In the genomic region with DNA sequence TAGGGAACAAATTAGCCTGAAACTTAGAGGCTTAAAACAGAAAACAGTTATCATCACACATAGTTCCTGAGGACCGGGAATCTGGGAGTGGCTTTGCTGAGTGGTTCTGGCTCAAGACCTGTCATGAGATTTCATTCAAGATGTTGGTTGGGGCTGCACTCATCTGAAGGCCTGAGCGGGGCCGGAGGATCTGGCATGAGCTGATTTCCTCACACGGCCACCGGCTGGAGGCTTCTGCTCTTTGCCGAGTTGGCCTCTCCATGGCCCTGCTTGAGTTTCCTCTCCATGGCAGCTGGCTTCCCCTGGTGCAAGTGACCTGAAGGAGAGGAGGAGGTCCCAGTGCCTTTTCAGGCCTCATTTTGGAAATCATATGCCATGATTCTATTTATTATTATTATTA, we compare ENCODE assay signal across 26 cellular contexts.
"Had no signal": no experiment of that assay in that cellular context is flagged by ENCODE, and none has a peak within 500 bp of the region (broad histone marks: within the 10 kb centered on the region; RNA-seq: fewer than 3 reads in every experiment).

No MANE protein-coding gene starts in this region.

- DNase-seq: activated CD4-positive, alpha-beta T cell treated with anti-CD3 and anti-CD28 coated beads for 48 hours; activated CD4-positive, CD25-positive, alpha-beta regulatory T cell treated with anti-CD3 and anti-CD28 coated beads, Interleukin-2, amount 50 U/mL, for 72 hours; activated CD8-positive, alpha-beta T cell treated with anti-CD3 and anti-CD28 coated beads for 36 hours; activated naive CD4-positive, alpha-beta T cell treated with anti-CD3 and anti-CD28 coated beads, Interleukin-2, amount 50 U/mL, for 16 hours; activated naive CD8-positive, alpha-beta T cell treated with anti-CD3 and anti-CD28 coated beads, Interleukin-2, amount 10 ng/mL, durations not matched to agents 7 days and 5 days; activated T-cell treated with anti-CD3 and anti-CD28 coated beads, Interleukin-2, amount 50 U/mL, for 4 hours; anterior cingulate cortex; caudate nucleus; NCI-H1092; NCI-H1417; NCI-H2029; NCI-H2107; NCI-H2171 treated with DMSO at 0.1 percent for 48 hours; NCI-H226; NCI-H526 treated with DMSO at 0.1 percent for 48 hours; NK-92 treated with Interleukin-12 subunit alpha and Interleukin-12 subunit beta, amount 100 ng/mL, for 24 hours; OCI-M1; RPMI8226; SW 1271 had no signal

- H3K36me3 Mint-ChIP-seq: activated naive CD8-positive, alpha-beta T cell treated with anti-CD3 and anti-CD28 coated beads, Interleukin-2, amount 10 ng/mL, durations not matched to agents 7 days and 5 days had no signal

- H3K4me1 Mint-ChIP-seq: activated T-helper 17 cell treated with anti-CD3 and anti-CD28 coated beads, Interleukin-2, amount 50 U/mL, for 72 hours had no signal

- H3K4me3 Mint-ChIP-seq: activated CD8-positive, alpha-beta T cell treated with anti-CD3 and anti-CD28 coated beads for 36 hours; activated naive CD8-positive, alpha-beta T cell treated with anti-CD3 and anti-CD28 coated beads, Interleukin-2, amount 10 ng/mL, durations not matched to agents 7 days and 5 days; activated T-cell treated with anti-CD3 and anti-CD28 coated beads, Interleukin-2, amount 50 U/mL, for 4 hours; activated T-helper 17 cell treated with anti-CD3 and anti-CD28 coated beads, Interleukin-2, amount 50 U/mL, for 72 hours; T-helper 1 cell treated with Interleukin-12 subunit alpha and Interleukin-12 subunit beta and Interleukin-4 antibody, amounts not matched to agents 30 μg/mL and 1 μg/mL, for 36 hours had no signal

- H3K27ac Mint-ChIP-seq: activated CD8-positive, alpha-beta T cell treated with anti-CD3 and anti-CD28 coated beads for 36 hours; activated naive CD8-positive, alpha-beta T cell treated with anti-CD3 and anti-CD28 coated beads, Interleukin-2, amount 10 ng/mL, durations not matched to agents 7 days and 5 days; activated T-helper 17 cell treated with anti-CD3 and anti-CD28 coated beads, Interleukin-2, amount 50 U/mL, for 72 hours; T-helper 1 cell treated with Interleukin-12 subunit alpha and Interleukin-12 subunit beta and Interleukin-4 antibody, amounts not matched to agents 30 μg/mL and 1 μg/mL, for 36 hours had no signal

- H3K4me2 ChIP-seq: KMS-11 had no signal

- H3K4me3 ChIP-seq: adrenal gland, SK-N-MC had no signal

- H3K27me3 ChIP-seq: adrenal gland had no signal

- H3K9ac ChIP-seq: KMS-11 had no signal

- ATAC-seq: activated CD8-positive, alpha-beta T cell treated with anti-CD3 and anti-CD28 coated beads for 36 hours; activated T-cell treated with anti-CD3 and anti-CD28 coated beads, Interleukin-2, amount 50 U/mL, for 4 hours; activated T-helper 17 cell treated with anti-CD3 and anti-CD28 coated beads, Interleukin-2, amount 50 U/mL, for 72 hours; Panc1; Right ventricle myocardium inferior had no signal

- H3K27ac ChIP-seq: adrenal gland, KMS-11, SK-N-MC had no signal

- H3K9me3 Mint-ChIP-seq: activated CD8-positive, alpha-beta T cell treated with anti-CD3 and anti-CD28 coated beads for 36 hours; activated naive CD8-positive, alpha-beta T cell treated with anti-CD3 and anti-CD28 coated beads, Interleukin-2, amount 10 ng/mL, durations not matched to agents 7 days and 5 days; activated T-cell treated with anti-CD3 and anti-CD28 coated beads, Interleukin-2, amount 50 U/mL, for 4 hours; activated T-helper 17 cell treated with anti-CD3 and anti-CD28 coated beads, Interleukin-2, amount 50 U/mL, for 72 hours; T-helper 1 cell treated with Interleukin-12 subunit alpha and Interleukin-12 subunit beta and Interleukin-4 antibody, amounts not matched to agents 30 μg/mL and 1 μg/mL, for 36 hours had no signal

- H3K9me3 ChIP-seq: adrenal gland had no signal

- H3K4me1 ChIP-seq: adrenal gland had no signal

- H3K36me3 ChIP-seq: adrenal gland had no signal
